In genomic region chr22:30196141-30196866, GRCh38 we compare ENCODE assay signal across 8 cellular contexts. TPM values are rescaled to one million over a fixed set of nuclear protein-coding genes. Genes with fewer than 3 reads are reported as not detected.
DNase-seq lines count a peak whose midpoint lies in the region; ATAC-seq and TF ChIP-seq lines count a peak whose summit lies in the region.

No MANE protein-coding gene starts in this region.

- peak; percentile 99 for DNase-seq in AG10803 (ENCODE audit: low read depth)
- peak; percentile 94 to 98 for DNase-seq in NOMO-1 (lab: John Stamatoyannopoulos, UW; ENCODE audit: unreplicated experiment in 2 of 2)
- peak; percentile 54 to 64 for DNase-seq in activated T-cell treated with anti-CD3 and anti-CD28 coated beads, Interleukin-2, amount 50 U/mL, for 72 hours
- peak; percentile 95 for DNase-seq in glomerular endothelial cell (ENCODE audit: extremely low read depth, low read depth, low spot score)
- peak; percentile 68 to 78 for DNase-seq in trophoblast cell
- peak in 1 of 2 donors; percentile 97 for DNase-seq in vagina (ENCODE audit: extremely low spot score in 2 of 2)

- peak overlapping the region; percentile 23 for H3K4me2 ChIP-seq in trophoblast cell (ENCODE audit: low read length)

- no peak overlapping the region for H3K18ac ChIP-seq in trophoblast cell (ENCODE audit: low read length)

- H3K27ac ChIP-seq in trophoblast cell (ENCODE audit: low read depth, low read length), result no peak overlapping the region
- peak overlapping the region; percentile 87 for H3K27ac ChIP-seq in vagina

- no peak overlapping the region for H4K91ac ChIP-seq in trophoblast cell (ENCODE audit: low read depth, low read length)

- no peaks in the 10 kb centered on the region for H3K79me1 ChIP-seq in trophoblast cell (ENCODE audit: low read length)

- peak overlapping the region; percentile 61 to 71 for H3K4me3 Mint-ChIP-seq in activated T-cell treated with anti-CD3 and anti-CD28 coated beads, Interleukin-2, amount 50 U/mL, for 72 hours

- H3K27me3 ChIP-seq in trophoblast cell (ENCODE audit: insufficient read depth, low read length), result no peaks in the 10 kb centered on the region
- H3K27me3 ChIP-seq in vagina, result no peaks in the 10 kb centered on the region

- intact Hi-C loops in vagina (cut with DNase I), result no loop called here

- H2BK5ac ChIP-seq in trophoblast cell (ENCODE audit: low read depth, low read length, poor library complexity), result no peak overlapping the region

- peaks cover 3 to 6% of the 10 kb centered on the region in 2 donors for H3K9me3 Mint-ChIP-seq in activated T-cell treated with anti-CD3 and anti-CD28 coated beads, Interleukin-2, amount 50 U/mL, for 72 hours

- no peak overlapping the region for H3K4ac ChIP-seq in trophoblast cell (ENCODE audit: low read depth, low read length)

- H3K4me1 ChIP-seq in trophoblast cell (ENCODE audit: control insufficient read depth in 1 of 2, insufficient read depth in 2 of 2, low read length in 2 of 2), result peaks cover 7 to 15% of the 10 kb centered on the region in 2 experiments
- peaks cover 39% of the 10 kb centered on the region for H3K4me1 ChIP-seq in vagina

- no CpG with 5 or more reads among the region's 11 CpGs for WGBS in trophoblast cell (ENCODE audit: extremely low coverage, insufficient coverage, insufficient read length)

- H4K12ac ChIP-seq in trophoblast cell (ENCODE audit: low read depth, low read length), result no peak overlapping the region

- peak overlapping the region; percentile 28 for H3K4me3 ChIP-seq in AG10803 (ENCODE audit: low read length)
- H3K4me3 ChIP-seq in trophoblast cell (ENCODE audit: low read depth, low read length), result no peak overlapping the region
- peak overlapping the region; percentile 3 to 10 for H3K4me3 ChIP-seq in vagina

- no peak overlapping the region for H3K23ac ChIP-seq in trophoblast cell (ENCODE audit: low read length)

- peaks cover 65% of the 10 kb centered on the region for H3K4me1 Mint-ChIP-seq in activated T-cell treated with anti-CD3 and anti-CD28 coated beads, Interleukin-2, amount 50 U/mL, for 72 hours (ENCODE audit: low read depth)

- H3K27me3 Mint-ChIP-seq in activated T-cell treated with anti-CD3 and anti-CD28 coated beads, Interleukin-2, amount 50 U/mL, for 72 hours (ENCODE audit: low read depth), result no peaks in the 10 kb centered on the region

- H2AK5ac ChIP-seq in trophoblast cell (ENCODE audit: low read length), result no peak overlapping the region

- H2BK120ac ChIP-seq in trophoblast cell (ENCODE audit: insufficient read depth, low read length, poor library complexity), result no peak overlapping the region

- ATAC-seq in HG02884 (IDR thresholded peaks at IDR 0.05; ENCODE audit: unreplicated experiment) (peak; percentile 45), GM21619 (IDR thresholded peaks at IDR 0.05; ENCODE audit: unreplicated experiment) (no peak)
- ATAC-seq in activated T-cell treated with anti-CD3 and anti-CD28 coated beads, Interleukin-2, amount 50 U/mL, for 72 hours (replicated peaks in 1 of 2), result peak; percentile 75 to 80

- H3K9me3 ChIP-seq in trophoblast cell (ENCODE audit: insufficient read depth, low read depth, low read length) (no peaks in the 10 kb centered on the region), vagina (no peaks in the 10 kb centered on the region)

- H2AFZ ChIP-seq in trophoblast cell (ENCODE audit: insufficient read depth, low read length, poor library complexity), result no peak overlapping the region

- H4K8ac ChIP-seq in trophoblast cell (ENCODE audit: low read depth, low read length), result no peak overlapping the region

- no peak overlapping the region for H2BK12ac ChIP-seq in trophoblast cell (ENCODE audit: low read length)

- no peaks in the 10 kb centered on the region for H3K36me3 ChIP-seq in trophoblast cell (ENCODE audit: control insufficient read depth in 1 of 2, insufficient read depth in 2 of 2, low read length in 2 of 2)
- no peaks in the 10 kb centered on the region for H3K36me3 ChIP-seq in vagina

- H3K79me2 ChIP-seq in trophoblast cell (ENCODE audit: control insufficient read depth, insufficient read depth, low read length, poor library complexity), result no peaks in the 10 kb centered on the region

- TF ChIP-seq CTCF in AG10803 (conservative IDR thresholded peaks at IDR 0.05; ENCODE audit: low read length), result no peak
- TF ChIP-seq CTCF in vagina (IDR thresholded peaks at IDR 0.05), result no peak

- H3K36me3 Mint-ChIP-seq in activated T-cell treated with anti-CD3 and anti-CD28 coated beads, Interleukin-2, amount 50 U/mL, for 72 hours (ENCODE audit: insufficient read depth in 2 of 2), result peaks cover 0 to 1% of the 10 kb centered on the region in 2 donors

- H3K14ac ChIP-seq in trophoblast cell (ENCODE audit: low read length), result no peak overlapping the region

- H3K9ac ChIP-seq in trophoblast cell (ENCODE audit: low read length), result no peak overlapping the region

- TF ChIP-seq POLR2A in vagina (IDR thresholded peaks at IDR 0.05), result no peak

- peak overlapping the region; percentile 64 for H3K27ac Mint-ChIP-seq in activated T-cell treated with anti-CD3 and anti-CD28 coated beads, Interleukin-2, amount 50 U/mL, for 72 hours

RNA-seq across cellular contexts. Expression of gene LIF, which starts 50.3 kb away (rescaled TPM):
- 10 to 100 TPM; 67.9 to 71.3 TPM for total RNA-seq in activated T-cell treated with anti-CD3 and anti-CD28 coated beads, Interleukin-2, amount 50 U/mL, for 72 hours
- 16.6 and 25.2 TPM in 2 replicates for total RNA-seq in glomerular endothelial cell
- polyA plus RNA-seq in trophoblast cell (2013), result 1.2 and 1.4 TPM in 2 replicates
- 0.49 TPM for total RNA-seq in vagina

Comparison
In these comparisons a context has a peak if more than half of its experiments do, and no peak if none do; other contexts are left out.
1. RNA of gene LIF, which starts 50.3 kb away (total RNA-seq): 67.9 to 71.3 TPM in activated T-cell treated with anti-CD3 and anti-CD28 coated beads, Interleukin-2, amount 50 U/mL, for 72 hours and 16.6 to 25.2 TPM in glomerular endothelial cell; 0.49 TPM in vagina (single experiment); every median in the first group is over 10 times any median in the second.